21 cellular contexts compared by ENCODE assay signal in the genomic region with DNA sequence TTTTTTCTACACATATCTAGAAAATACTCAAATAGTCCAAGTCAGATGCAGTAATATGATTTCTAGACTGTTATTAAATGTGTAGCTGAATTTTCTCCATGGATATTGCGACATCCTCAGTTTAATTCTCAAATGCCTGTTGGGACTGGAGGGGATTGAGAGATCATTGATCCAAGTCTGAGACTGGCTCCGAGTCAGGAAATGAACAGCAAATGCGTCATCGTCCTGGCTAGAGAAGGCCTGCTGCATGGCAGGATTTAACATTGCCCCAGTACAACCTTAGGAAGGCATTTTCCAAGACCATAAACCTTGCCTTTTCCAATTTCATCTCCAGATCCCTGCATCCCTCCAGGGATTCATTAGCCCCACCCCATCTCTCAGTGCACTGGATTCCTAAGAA. TPM values are rescaled to one million over a fixed set of nuclear protein-coding genes. Genes with fewer than 3 reads are reported as not detected.
A peak's percentile ranks its signal among the peaks of the same experiment; 100 is the strongest.
DNase-seq lines count a peak whose midpoint lies in the region; ATAC-seq and TF ChIP-seq lines count a peak whose summit lies in the region.
"Had no signal": no experiment of that assay in that cellular context is flagged by ENCODE, and none has a peak within 500 bp of the region (broad histone marks: within the 10 kb centered on the region; RNA-seq: fewer than 3 reads in every experiment).

No MANE protein-coding gene starts in this region.

- WGBS in H9 (ENCODE audit: extremely low coverage, insufficient read length, low lambda C conversion rate): no CpG with 5 or more reads among the region's 4 CpGs
- WGBS in gastroesophageal sphincter (ENCODE audit: low coverage in 1 of 2), 2 donors: 82 to 83% methylated on average over 2 to 3 of the region's 4 CpGs

- no peaks in the 10 kb centered on the region for H4K20me1 ChIP-seq in H9 (ENCODE audit: control insufficient read depth, insufficient read depth, insufficient read length)
- H4K20me1 ChIP-seq: BLaER1 treated with 17β-estradiol and CSF1 and Interleukin-3, amounts not matched to agents 10 nM and 100 nM had no signal

- TF ChIP-seq EP300 in gastroesophageal sphincter (IDR thresholded peaks at IDR 0.05): no peak

- no peak overlapping the region for H4K91ac ChIP-seq in H9 (ENCODE audit: insufficient read length, low read depth, low read length)

- CTCF ChIA-PET in MCF 10A (lab: Yijun Ruan, JAX): no interaction called here

- H3K9me3 ChIP-seq in H9 (ENCODE audit: control insufficient read depth, low read depth, low read length): no peaks in the 10 kb centered on the region
- no peaks in the 10 kb centered on the region for H3K9me3 ChIP-seq in gastroesophageal sphincter
- H3K9me3 ChIP-seq: BLaER1 treated with 17β-estradiol and CSF1 and Interleukin-3, amounts not matched to agents 10 nM and 100 nM; tibial nerve had no signal

- H3K4ac ChIP-seq in H9 (ENCODE audit: low read depth, low read length): no peak overlapping the region

- H3K36me3 Mint-ChIP-seq in H9 (ENCODE audit: insufficient read depth in 1 of 3, low read depth in 3 of 3) (no peaks in the 10 kb centered on the region), MCF 10A (ENCODE audit: insufficient read depth, unreplicated experiment) (no peaks in the 10 kb centered on the region)

- intact Hi-C loops in MCF 10A (cut with micrococcal nuclease): no loop called here

- H2AK5ac ChIP-seq in H9 (ENCODE audit: insufficient read length, low read length): no peak overlapping the region

- H3T11ph ChIP-seq in H9 (ENCODE audit: low read length): no peak overlapping the region

- no TSS peak for BruUV-seq in MCF 10A (replicated peaks; lab: Mats Ljungman, UMichigan)

- no peaks in the 10 kb centered on the region for H3K79me1 ChIP-seq in H9 (ENCODE audit: insufficient read depth, low read depth, low read length, poor library complexity, severe bottlenecking)

- TF ChIP-seq CTCF in H9 (conservative IDR thresholded peaks at IDR 0.05): no peak
- TF ChIP-seq CTCF in MCF 10A (IDR thresholded peaks at IDR 0.05; ENCODE audit: unreplicated experiment): no peak
- TF ChIP-seq CTCF in gastroesophageal sphincter (IDR thresholded peaks at IDR 0.05): no peak

- H3K27ac ChIP-seq in H9 (ENCODE audit: insufficient read length, low read depth, low read length): no peak overlapping the region
- H3K27ac ChIP-seq in gastroesophageal sphincter: no peak overlapping the region
- H3K27ac ChIP-seq: BLaER1 treated with 17β-estradiol and CSF1 and Interleukin-3, amounts not matched to agents 10 nM and 100 nM; coronary artery; tibial nerve had no signal

- H3K36me3 ChIP-seq in gastroesophageal sphincter: no peaks in the 10 kb centered on the region
- H3K36me3 ChIP-seq: BLaER1 treated with 17β-estradiol and CSF1 and Interleukin-3, amounts not matched to agents 10 nM and 100 nM; tibial nerve had no signal

- no peak overlapping the region for H3K9ac ChIP-seq in H9 (ENCODE audit: extremely low read depth, insufficient read length, low read length)
- H3K9ac ChIP-seq: BLaER1 treated with 17β-estradiol and CSF1 and Interleukin-3, amounts not matched to agents 10 nM and 100 nM had no signal

- H3K4me1 ChIP-seq in H9 (ENCODE audit: insufficient read depth, low read length): peaks cover 2% of the 10 kb centered on the region; the same call in 1 of the 2 replicates
- H3K4me1 ChIP-seq in gastroesophageal sphincter: no peaks in the 10 kb centered on the region
- H3K4me1 ChIP-seq: BLaER1 treated with 17β-estradiol and CSF1 and Interleukin-3, amounts not matched to agents 10 nM and 100 nM; tibial nerve had no signal

- no peaks in the 10 kb centered on the region for H3K9me3 Mint-ChIP-seq in H9
- no peaks in the 10 kb centered on the region for H3K9me3 Mint-ChIP-seq in MCF 10A (ENCODE audit: unreplicated experiment)

- ATAC-seq in gastroesophageal sphincter (peak; percentile 67), HG02763 (IDR thresholded peaks at IDR 0.05; ENCODE audit: unreplicated experiment) (no peak), GM19452 (IDR thresholded peaks at IDR 0.05; ENCODE audit: unreplicated experiment) (no peak)
- ATAC-seq: left colon had no signal

- no peak overlapping the region for H3K56ac ChIP-seq in H9 (ENCODE audit: insufficient read length, low read depth, low read length)

- H3K4me1 Mint-ChIP-seq in H9: peaks cover 14% of the 10 kb centered on the region in 2 experiments
- peaks cover 10% of the 10 kb centered on the region for H3K4me1 Mint-ChIP-seq in MCF 10A (ENCODE audit: insufficient read depth, unreplicated experiment)

- H3K4me2 ChIP-seq in H9 (ENCODE audit: insufficient read depth, insufficient read length, low read length): no peak overlapping the region
- H3K4me2 ChIP-seq: BLaER1 treated with 17β-estradiol and CSF1 and Interleukin-3, amounts not matched to agents 10 nM and 100 nM had no signal

- H3K27ac Mint-ChIP-seq in H9 (no peak overlapping the region), MCF 10A (ENCODE audit: low read depth, unreplicated experiment) (peak overlapping the region; percentile 69)

- DNase-seq in H9: no peak
- peak; percentile 77 for DNase-seq in MCF 10A (ENCODE audit: unreplicated experiment)
- DNase-seq in skeletal muscle cell (ENCODE audit: low read depth): peak; percentile 83
- DNase-seq in NCI-H446 (lab: John Stamatoyannopoulos, UW): no peak
- DNase-seq in SIG-M5 treated with dmso at 0.1 percent for 504 hours (lab: John Stamatoyannopoulos, UW; ENCODE audit: unreplicated experiment): no peak
- DNase-seq: activated CD4-positive, CD25-positive, alpha-beta regulatory T cell treated with anti-CD3 and anti-CD28 coated beads, Interleukin-2, amount 50 U/mL, for 72 hours; activated effector memory CD4-positive, alpha-beta T cell treated with anti-CD3 and anti-CD28 coated beads, Interleukin-2, amount 50 U/mL, for 16 hours; hippocampal formation; Karpas-422; left colon; NCI-H1417; SHP77 treated with DMSO at 0.1 percent for 48 hours had no signal

- no peak overlapping the region for H3K18ac ChIP-seq in H9 (ENCODE audit: insufficient read length, low read depth, low read length)

- H2BK5ac ChIP-seq in H9 (ENCODE audit: insufficient read length, low read length): no peak overlapping the region

- no peak overlapping the region for H3K4me3 Mint-ChIP-seq in H9
- no peak overlapping the region for H3K4me3 Mint-ChIP-seq in MCF 10A (ENCODE audit: unreplicated experiment)

- no peak overlapping the region for H3K14ac ChIP-seq in H9 (ENCODE audit: insufficient read depth, low read length)

- TF ChIP-seq POLR2A in gastroesophageal sphincter (IDR thresholded peaks at IDR 0.05): no peak

- no peak overlapping the region for H3K4me3 ChIP-seq in gastroesophageal sphincter
- no peak overlapping the region for H3K4me3 ChIP-seq in skeletal muscle cell (ENCODE audit: low read depth, low read length)
- H3K4me3 ChIP-seq: BLaER1 treated with 17β-estradiol and CSF1 and Interleukin-3, amounts not matched to agents 10 nM and 100 nM; coronary artery; skin epidermis; tibial nerve had no signal

- no peaks in the 10 kb centered on the region; the same call in 1 of the 2 replicates for H3K27me3 Mint-ChIP-seq in H9 (ENCODE audit: low read depth)
- peaks cover 18% of the 10 kb centered on the region for H3K27me3 Mint-ChIP-seq in MCF 10A (ENCODE audit: insufficient read depth, unreplicated experiment)

- no peak overlapping the region for H2BK20ac ChIP-seq in H9 (ENCODE audit: low read depth, low read length, poor library complexity, severe bottlenecking)

- no peak overlapping the region for H3K23ac ChIP-seq in H9 (ENCODE audit: insufficient read length, low read depth, low read length)

- H4K8ac ChIP-seq in H9 (replicated peaks; ENCODE audit: insufficient read length, low read depth, low read length): peak overlapping the region; percentile 24

- POLR2A ChIA-PET in MCF 10A (lab: Yijun Ruan, JAX): no interaction called here

- no peak overlapping the region for H2BK120ac ChIP-seq in H9 (ENCODE audit: low read depth, low read length, poor library complexity, severe bottlenecking)

- no peak overlapping the region for H2AFZ ChIP-seq in H9 (ENCODE audit: low read length)

- no peaks in the 10 kb centered on the region for H3K79me2 ChIP-seq in H9 (ENCODE audit: insufficient read depth, low read length)

- no peak overlapping the region for H2BK15ac ChIP-seq in H9 (ENCODE audit: low read depth, low read length)

- H3K27me3 ChIP-seq in H9 (ENCODE audit: insufficient read depth, low read length) (no peaks in the 10 kb centered on the region), gastroesophageal sphincter (no peaks in the 10 kb centered on the region)
- H3K27me3 ChIP-seq: tibial nerve had no signal

- no peak overlapping the region for H2BK12ac ChIP-seq in H9 (ENCODE audit: insufficient read length, low read depth, low read length)

- no peaks in the 10 kb centered on the region for H3K23me2 ChIP-seq in H9 (ENCODE audit: insufficient read length, low read depth, low read length, poor library complexity, severe bottlenecking)

- no peak overlapping the region for H4K5ac ChIP-seq in H9 (ENCODE audit: insufficient read length, low read depth, low read length)

RNA-seq across cellular contexts. Expression of a gene that starts 56.6 kb away (rescaled TPM):
- total RNA-seq in H9 (2021) (not detected in 2 replicates), MCF 10A (2022) (0.44 TPM in 1 of 2 replicates, not detected in the other), gastroesophageal sphincter (1 to 10 TPM in 1 of 4 donors, not detected in 3; 1.0 TPM)
- total RNA-seq: omental fat pad; T-helper 2 cell treated with Interferon-gamma antibody and Interleukin-4, amounts not matched to agents 100 ng/mL and 5 ng/mL, for 36 hours; tibial nerve had no signal

Comparison
In these comparisons a context has a peak if more than half of its experiments do, and no peak if none do; other contexts are left out.
1. DNase-seq: peak in MCF 10A (single experiment) and skeletal muscle cell (single experiment); none in H9 (single experiment), NCI-H446 (0 of 2) and SIG-M5 treated with dmso at 0.1 percent for 504 hours (single experiment).